Comparison of ENCODE assay signal across 8 cellular contexts in the genomic region with DNA sequence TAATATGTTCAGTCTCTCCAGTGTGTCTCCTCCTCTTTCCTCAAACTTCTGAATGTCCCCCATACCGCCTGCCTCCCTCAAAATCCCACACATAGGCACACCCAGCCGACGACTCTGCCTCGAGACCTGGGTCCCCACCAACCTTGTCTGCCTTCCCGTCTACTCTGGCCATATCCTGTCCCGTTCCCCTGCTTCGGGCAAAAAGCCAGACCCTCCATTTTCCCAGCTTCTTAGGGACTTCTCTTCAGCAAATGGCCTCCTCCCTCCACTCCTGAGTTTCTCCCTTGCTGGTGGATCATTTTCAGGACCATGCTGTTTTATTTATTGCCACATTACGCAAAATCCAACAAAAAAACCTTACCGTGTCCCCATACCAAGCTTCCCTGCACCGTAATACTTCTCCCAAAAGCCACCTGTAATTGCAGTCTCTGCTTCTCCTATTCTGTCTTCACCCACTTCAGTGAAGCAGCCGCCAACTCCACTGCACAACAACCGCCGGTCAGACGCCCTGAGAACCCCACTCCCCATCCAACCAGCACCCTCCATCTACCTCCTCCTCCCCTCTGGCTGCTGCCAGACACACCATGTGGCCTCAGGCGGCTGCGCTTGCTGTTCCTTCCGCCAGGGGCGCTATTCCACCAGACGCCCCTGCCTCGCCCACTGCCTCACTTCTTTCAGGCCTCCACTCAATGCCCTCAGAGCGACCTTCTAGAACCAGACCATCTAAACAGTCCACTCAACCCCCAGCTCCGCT.
DNase-seq lines count a peak whose midpoint lies in the region; ATAC-seq, FAIRE-seq and TF ChIP-seq lines count a peak whose summit lies in the region.

No MANE protein-coding gene starts in this region.

- H3K36me3 ChIP-seq in CD4-positive, CD25-positive, alpha-beta regulatory T cell (ENCODE audit: control insufficient read depth, insufficient read depth, low read length): no peaks in the 10 kb centered on the region
- H3K36me3 ChIP-seq in endothelial cell of umbilical vein (ENCODE audit: control insufficient read depth in 2 of 2, extremely low read depth in 1 of 2, insufficient read depth in 2 of 2, low read length in 2 of 2) (no peaks in the 10 kb centered on the region), psoas muscle (ENCODE audit: insufficient read depth in 1 of 2, low read depth in 1 of 2) (no peaks in the 10 kb centered on the region)

- H4K20me1 ChIP-seq in endothelial cell of umbilical vein (replicated peaks; ENCODE audit: control insufficient read depth, extremely low read depth, insufficient read depth, low read length): no peaks in the 10 kb centered on the region

- no peak overlapping the region for H3K4me2 ChIP-seq in endothelial cell of umbilical vein (ENCODE audit: insufficient read depth, low read length)

- no peaks in the 10 kb centered on the region for H3K9me3 Mint-ChIP-seq in CD4-positive, CD25-positive, alpha-beta regulatory T cell
- no peaks in the 10 kb centered on the region for H3K9me3 Mint-ChIP-seq in WTC11

- POLR2A ChIA-PET in WTC11 (lab: Charles Lee): no interaction called here
- POLR2A ChIA-PET in endothelial cell of umbilical vein (lab: Charles Lee): no interaction called here

- ATAC-seq in CD4-positive, CD25-positive, alpha-beta regulatory T cell (ENCODE audit: low read depth in 2 of 2): peak; percentile 37 to 44
- ATAC-seq in GM19395 (IDR thresholded peaks at IDR 0.05; ENCODE audit: unreplicated experiment) (peak; percentile 49), WTC11 (peak; percentile 97), psoas muscle (no peak), GM21717 (IDR thresholded peaks at IDR 0.05; ENCODE audit: unreplicated experiment) (no peak)

- no TSS peak for BruUV-seq in endothelial cell of umbilical vein (replicated peaks; lab: Mats Ljungman, UMichigan)

- H3K4me3 Mint-ChIP-seq in CD4-positive, CD25-positive, alpha-beta regulatory T cell: no peak overlapping the region
- H3K4me3 Mint-ChIP-seq in WTC11: peak overlapping the region; percentile 45

- no peaks in the 10 kb centered on the region for H3K79me2 ChIP-seq in endothelial cell of umbilical vein (ENCODE audit: control insufficient read depth, insufficient read depth, low read length)

- H2AFZ ChIP-seq in endothelial cell of umbilical vein (ENCODE audit: low read depth, low read length): no peak overlapping the region

- CTCF ChIA-PET in WTC11 (lab: Charles Lee) (interaction anchor here (0.6 to 1.4 kb wide), 2 partner anchors 12 to 247 kb away, joined by 3 to 4 read pairs; no protein-coding TSS in a partner anchor), endothelial cell of umbilical vein (lab: Charles Lee) (interaction anchor here (1.0 to 7.6 kb wide), 7 partner anchors 19 to 1096 kb away, joined by 3 to 93 read pairs (median 4); no protein-coding TSS in a partner anchor)

- dilution Hi-C loops in endothelial cell of umbilical vein (cut with MboI; ENCODE audit: extremely low pct_ligation_motif_present, low sequenced_read_pairs): no loop called here

- no peak overlapping the region for H3K9ac ChIP-seq in endothelial cell of umbilical vein (replicated peaks; ENCODE audit: extremely low read depth, insufficient read depth, low read length)

- TF ChIP-seq POLR2A in endothelial cell of umbilical vein (IDR thresholded peaks at IDR 0.05; ENCODE audit: low read depth, low read length): no peak

- no peaks in the 10 kb centered on the region for H3K4me1 ChIP-seq in CD4-positive, CD25-positive, alpha-beta regulatory T cell (ENCODE audit: control insufficient read depth, insufficient read depth, low read length, poor library complexity, severe bottlenecking)
- no peaks in the 10 kb centered on the region for H3K4me1 ChIP-seq in endothelial cell of umbilical vein (ENCODE audit: control insufficient read depth, extremely low read depth, insufficient read depth, low read length)
- no peaks in the 10 kb centered on the region for H3K4me1 ChIP-seq in psoas muscle

- no peak overlapping the region for H3K27ac ChIP-seq in CD4-positive, CD25-positive, alpha-beta regulatory T cell (ENCODE audit: insufficient read depth, low read length, poor library complexity, severe bottlenecking)
- H3K27ac ChIP-seq in endothelial cell of umbilical vein (ENCODE audit: insufficient read depth, low read depth, low read length) (no peak overlapping the region), psoas muscle (no peak overlapping the region)

- 59 to 67% (median 61%) methylated on average over 20 to 22 of the region's 22 CpGs for WGBS in psoas muscle, 3 donors

- peak in 2 of 3 donors; percentile 20 to 28 for DNase-seq in CD4-positive, CD25-positive, alpha-beta regulatory T cell
- peak; percentile 11 for DNase-seq in HT-29 (ENCODE audit: low spot score)
- DNase-seq in WTC11 (ENCODE audit: low spot score): peak; percentile 87
- no peak for DNase-seq in endothelial cell of umbilical vein (ENCODE audit: low read depth, low spot score)
- DNase-seq in psoas muscle: no peak
- DNase-seq in NCI-H226: no peak

- no peaks in the 10 kb centered on the region for H3K36me3 Mint-ChIP-seq in CD4-positive, CD25-positive, alpha-beta regulatory T cell
- no peaks in the 10 kb centered on the region for H3K36me3 Mint-ChIP-seq in WTC11

- no peak for FAIRE-seq in endothelial cell of umbilical vein (lab: Jason Lieb, UNC)

- intact Hi-C loops in endothelial cell of umbilical vein (cut with micrococcal nuclease) (loop anchor here (10.0 kb wide), 1 partner anchor 1094 kb away; no protein-coding TSS in a partner anchor), psoas muscle (cut with DNase I) (no loop called here)

- TF ChIP-seq CTCF in WTC11 (IDR thresholded peaks at IDR 0.05): peak; percentile 99
- peak; percentile 66 to 74 for TF ChIP-seq CTCF in endothelial cell of umbilical vein (IDR thresholded peaks at IDR 0.05; ENCODE audit: extremely low read depth in 1 of 2, insufficient read depth in 1 of 2, low read depth in 1 of 2, low read length in 2 of 2)
- peak; percentile 29 for TF ChIP-seq CTCF in psoas muscle (IDR thresholded peaks at IDR 0.05)

- H3K27me3 Mint-ChIP-seq in CD4-positive, CD25-positive, alpha-beta regulatory T cell: peaks cover 33% of the 10 kb centered on the region
- no peaks in the 10 kb centered on the region; the same call in none of the 2 replicates for H3K27me3 Mint-ChIP-seq in WTC11 (ENCODE audit: low read depth)

- no peaks in the 10 kb centered on the region for H3K9me1 ChIP-seq in endothelial cell of umbilical vein (replicated peaks; ENCODE audit: control insufficient read depth, extremely low read depth, insufficient read depth, low read length)

- H3K4me1 Mint-ChIP-seq in CD4-positive, CD25-positive, alpha-beta regulatory T cell: peaks cover 0 to 2% (median 0%) of the 10 kb centered on the region in 4 donors
- H3K4me1 Mint-ChIP-seq in WTC11: peaks cover 4% of the 10 kb centered on the region

- no peak overlapping the region for H3K4me3 ChIP-seq in CD4-positive, CD25-positive, alpha-beta regulatory T cell (ENCODE audit: low read depth, low read length)
- H3K4me3 ChIP-seq in endothelial cell of umbilical vein (replicated peaks in 1 of 3; ENCODE audit: insufficient read depth in 1 of 3, low read depth in 1 of 3, low read length in 3 of 3) (no peak overlapping the region), psoas muscle (no peak overlapping the region)

- no peaks in the 10 kb centered on the region for H3K9me3 ChIP-seq in CD4-positive, CD25-positive, alpha-beta regulatory T cell (ENCODE audit: control insufficient read depth in 2 of 2, low read length in 2 of 2)
- H3K9me3 ChIP-seq in endothelial cell of umbilical vein (replicated peaks; ENCODE audit: control insufficient read depth, insufficient read depth, low read length) (no peaks in the 10 kb centered on the region), psoas muscle (no peaks in the 10 kb centered on the region)

- no peak overlapping the region for H3K27ac Mint-ChIP-seq in CD4-positive, CD25-positive, alpha-beta regulatory T cell
- H3K27ac Mint-ChIP-seq in WTC11: no peak overlapping the region

- H3K27me3 ChIP-seq in CD4-positive, CD25-positive, alpha-beta regulatory T cell (ENCODE audit: control insufficient read depth, insufficient read depth, low read length): peaks cover 2% of the 10 kb centered on the region
- H3K27me3 ChIP-seq in endothelial cell of umbilical vein (ENCODE audit: control insufficient read depth in 2 of 2, insufficient read depth in 2 of 2, low read length in 2 of 2): peaks cover 2 to 3% of the 10 kb centered on the region in 2 experiments
- peaks cover 0 to 8% (median 0%) of the 10 kb centered on the region in 3 donors for H3K27me3 ChIP-seq in psoas muscle (ENCODE audit: insufficient read depth in 3 of 3, low read length in 2 of 3)

TF ChIP-seq in WTC11, 78 proteins besides CTCF, POLR2A, EP300 and RAD21 (continues in another document):
- TF ChIP-seq, protein P1, sequence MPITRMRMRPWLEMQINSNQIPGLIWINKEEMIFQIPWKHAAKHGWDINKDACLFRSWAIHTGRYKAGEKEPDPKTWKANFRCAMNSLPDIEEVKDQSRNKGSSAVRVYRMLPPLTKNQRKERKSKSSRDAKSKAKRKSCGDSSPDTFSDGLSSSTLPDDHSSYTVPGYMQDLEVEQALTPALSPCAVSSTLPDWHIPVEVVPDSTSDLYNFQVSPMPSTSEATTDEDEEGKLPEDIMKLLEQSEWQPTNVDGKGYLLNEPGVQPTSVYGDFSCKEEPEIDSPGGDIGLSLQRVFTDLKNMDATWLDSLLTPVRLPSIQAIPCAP (CRISPR knock-in tag; IDR thresholded peaks at IDR 0.05): no peak

TF ChIP-seq in endothelial cell of umbilical vein, 7 proteins besides CTCF, POLR2A, EP300 and RAD21:
- TF ChIP-seq POLR2AphosphoS5 (IDR thresholded peaks at IDR 0.05; ENCODE audit: insufficient read depth, low read depth, low read length) (no peak), EZH2 (IDR thresholded peaks at IDR 0.05; ENCODE audit: borderline replicate concordance, low read depth, low read length, severe bottlenecking) (no peak), MYC (IDR thresholded peaks at IDR 0.05; ENCODE audit: low read depth, low read length) (no peak), FOS (IDR thresholded peaks at IDR 0.05; ENCODE audit: borderline replicate concordance, insufficient read depth, low read length) (no peak), JUN (IDR thresholded peaks at IDR 0.05; ENCODE audit: borderline replicate concordance, insufficient read depth, insufficient read length, low read depth) (no peak), GATA2 (IDR thresholded peaks at IDR 0.05; ENCODE audit: insufficient read depth, insufficient read length, low read depth, low read length) (no peak)
- TF ChIP-seq, protein P2, sequence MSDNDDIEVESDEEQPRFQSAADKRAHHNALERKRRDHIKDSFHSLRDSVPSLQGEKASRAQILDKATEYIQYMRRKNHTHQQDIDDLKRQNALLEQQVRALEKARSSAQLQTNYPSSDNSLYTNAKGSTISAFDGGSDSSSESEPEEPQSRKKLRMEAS (IDR thresholded peaks at IDR 0.05; ENCODE audit: insufficient read depth, insufficient read length): no peak

Comparison
In these comparisons a context has a peak if more than half of its experiments do, and no peak if none do; other contexts are left out.
1. ATAC-seq: peak in CD4-positive, CD25-positive, alpha-beta regulatory T cell (2 of 2), GM19395 (single experiment) and WTC11 (single experiment); none in psoas muscle (0 of 4) and GM21717 (single experiment).
2. DNase-seq: peak in CD4-positive, CD25-positive, alpha-beta regulatory T cell (2 of 3), HT-29 (single experiment) and WTC11 (single experiment); none in endothelial cell of umbilical vein (single experiment), psoas muscle (0 of 2) and NCI-H226 (single experiment).
3. CTCF ChIP-seq: peak in every context shown above with its lines; median percentile 99 in WTC11; 70 in endothelial cell of umbilical vein; 29 in psoas muscle.